In genomic region chr4:36222702-36223101, GRCh38 we compare ENCODE assay signal across 19 cellular contexts. TPM values are rescaled to one million over a fixed set of nuclear protein-coding genes. Genes with fewer than 3 reads are reported as not detected.
DNase-seq lines count a peak whose midpoint lies in the region; ATAC-seq and TF ChIP-seq lines count a peak whose summit lies in the region.
"Had no signal": no experiment of that assay in that cellular context is flagged by ENCODE, and none has a peak within 500 bp of the region (broad histone marks: within the 10 kb centered on the region; RNA-seq: fewer than 3 reads in every experiment).

No MANE protein-coding gene starts in this region.

- H3K4me1 ChIP-seq in SK-N-SH (ENCODE audit: control insufficient read depth in 1 of 2, insufficient read depth in 2 of 2, low read depth in 1 of 2, low read length in 1 of 2) = no peaks in the 10 kb centered on the region
- peaks cover 35% of the 10 kb centered on the region for H3K4me1 ChIP-seq in OCI-LY3 (ENCODE audit: low read length)
- H3K4me1 ChIP-seq: Peyer's patch had no signal

- H3K9me2 ChIP-seq in SK-N-SH = no peaks in the 10 kb centered on the region

- ATAC-seq in SK-N-SH treated with all-trans-retinoic acid at 6 μM for 48 hours = no peak

- no peaks in the 10 kb centered on the region for H4K20me1 ChIP-seq in SK-N-SH (ENCODE audit: insufficient read depth)
- H4K20me1 ChIP-seq in OCI-LY3 (ENCODE audit: insufficient read depth, low read length) = peaks cover 18% of the 10 kb centered on the region; the same call in 1 of the 2 replicates

- no peaks in the 10 kb centered on the region for H3F3A ChIP-seq in SK-N-SH (replicated peaks; ENCODE audit: insufficient read depth)

- CTCF ChIA-PET in SK-N-SH (lab: Yijun Ruan, JAX) (no interaction called here), GM10248 (lab: Yijun Ruan, JAX) (interaction anchor here (1.0 to 1.9 kb wide), 6 partner anchors 9 to 42 kb away, joined by 4 to 6 read pairs (median 4); no protein-coding TSS in a partner anchor)

- no peak for TF ChIP-seq EP300 in SK-N-SH (IDR thresholded peaks at IDR 0.05; ENCODE audit: borderline replicate concordance in 1 of 2, low read depth in 1 of 2, low read length in 1 of 2)

- H2AFZ ChIP-seq in SK-N-SH (ENCODE audit: low read depth) = 0 out of 2 replicates have a peak overlapping the region, but pooled peaks have one; percentile 17
- no peak overlapping the region for H2AFZ ChIP-seq in OCI-LY3 (ENCODE audit: low read depth, low read length)
- H2AFZ ChIP-seq: GM23248 had no signal

- TF ChIP-seq RAD21 in SK-N-SH (IDR thresholded peaks at IDR 0.05; ENCODE audit: low read length) = no peak

- POLR2A ChIA-PET in SK-N-SH (lab: Yijun Ruan, JAX) (no interaction called here), GM10248 (lab: Yijun Ruan, JAX) (interaction anchor here (0.7 kb wide), 1 partner anchor 120 kb away, joined by 3 read pairs; no protein-coding TSS in a partner anchor)

- H3K79me2 ChIP-seq in SK-N-SH (ENCODE audit: insufficient read depth) (no peaks in the 10 kb centered on the region), OCI-LY3 (ENCODE audit: low read length) (peaks cover 94% of the 10 kb centered on the region)

- WGBS in SK-N-SH (ENCODE audit: low lambda C conversion rate) = 5% methylated on average over 1 of the region's 1 CpG

- no peaks in the 10 kb centered on the region for H3K27me3 ChIP-seq in SK-N-SH (ENCODE audit: insufficient read depth)
- H3K27me3 ChIP-seq in OCI-LY3 (ENCODE audit: low read depth, low read length) = no peaks in the 10 kb centered on the region
- H3K27me3 ChIP-seq: BLaER1 treated with 17β-estradiol and CSF1 and Interleukin-3, amounts not matched to agents 10 nM and 100 nM; Peyer's patch had no signal

- H3K9ac ChIP-seq in SK-N-SH (no peak overlapping the region), OCI-LY3 (ENCODE audit: low read length) (no peak overlapping the region)
- H3K9ac ChIP-seq: BLaER1 treated with 17β-estradiol and CSF1 and Interleukin-3, amounts not matched to agents 10 nM and 100 nM; GM23248 had no signal

- H3K4me2 ChIP-seq in SK-N-SH (no peak overlapping the region), OCI-LY3 (ENCODE audit: low read length) (peak overlapping the region; percentile 9; the same call in 1 of the 2 replicates)

- H3K27ac ChIP-seq in SK-N-SH (ENCODE audit: low read depth in 2 of 2, low read length in 1 of 2) (no peak overlapping the region), OCI-LY3 (ENCODE audit: low read length) (no peak overlapping the region)
- H3K27ac ChIP-seq: 22Rv1; BLaER1 treated with 17β-estradiol and CSF1 and Interleukin-3, amounts not matched to agents 10 nM and 100 nM; GM23248; Peyer's patch had no signal

- TF ChIP-seq CTCF in SK-N-SH (IDR thresholded peaks at IDR 0.05) = no peak
- TF ChIP-seq CTCF in OCI-LY3 (IDR thresholded peaks at IDR 0.05; ENCODE audit: low read depth, low read length) = no peak
- TF ChIP-seq CTCF in choroid plexus epithelial cell (conservative IDR thresholded peaks at IDR 0.05; ENCODE audit: low read depth, low read length) = no peak
- no peak for TF ChIP-seq CTCF in GM10248 (IDR thresholded peaks at IDR 0.05; ENCODE audit: control extremely low read depth, extremely low read depth, low read depth, missing control alignments)

- DNase-seq in SK-N-SH (no peak), choroid plexus epithelial cell (ENCODE audit: low read depth) (peak; percentile 20), kidney tubule cell (ENCODE audit: low spot score) (peak; percentile 25), GM10248 (ENCODE audit: extremely low spot score) (no peak), posterior vena cava (ENCODE audit: low spot score) (no peak)
- DNase-seq in stimulated activated CD4-positive, alpha-beta T cell treated with anti-CD3 and anti-CD28 coated beads, Interleukin-2, amount 100 ng/mL, for 24 hours = no peak
- DNase-seq: DMS153, GM23248, KBM-7, NCI-H1048, NCI-H146, NCI-H345, NCI-H69, Peyer's patch, SHP77 had no signal

- H3K9me3 ChIP-seq in SK-N-SH (no peaks in the 10 kb centered on the region), OCI-LY3 (ENCODE audit: insufficient read depth, low read length) (no peaks in the 10 kb centered on the region)
- H3K9me3 ChIP-seq: BLaER1 treated with 17β-estradiol and CSF1 and Interleukin-3, amounts not matched to agents 10 nM and 100 nM; Peyer's patch had no signal

- intact Hi-C loops in posterior vena cava (cut with DNase I) = no loop called here

- H3K36me3 ChIP-seq in SK-N-SH (replicated peaks in 1 of 2; ENCODE audit: control insufficient read depth in 1 of 2, insufficient read depth in 2 of 2, low read length in 1 of 2) = no peaks in the 10 kb centered on the region
- H3K36me3 ChIP-seq in OCI-LY3 (replicated peaks; ENCODE audit: low read depth, low read length) = peaks cover 11% of the 10 kb centered on the region
- H3K36me3 ChIP-seq: Peyer's patch had no signal

- H3K4me3 ChIP-seq in SK-N-SH (ENCODE audit: low read depth in 2 of 2, low read length in 1 of 2) = no peak overlapping the region
- no peak overlapping the region for H3K4me3 ChIP-seq in OCI-LY3 (ENCODE audit: low read length)
- H3K4me3 ChIP-seq in choroid plexus epithelial cell (ENCODE audit: low read depth, low read length) = no peak overlapping the region
- H3K4me3 ChIP-seq: BLaER1 treated with 17β-estradiol and CSF1 and Interleukin-3, amounts not matched to agents 10 nM and 100 nM; GM23248; Peyer's patch had no signal

TF ChIP-seq in SK-N-SH, 30 proteins besides CTCF, POLR2A, EP300 and RAD21 (continues in another document):
- no peak for TF ChIP-seq FOSL2 (IDR thresholded peaks at IDR 0.05; ENCODE audit: borderline replicate concordance, low read depth)
- no peak for TF ChIP-seq MEF2A (IDR thresholded peaks at IDR 0.05; ENCODE audit: borderline replicate concordance, low read depth)
- TF ChIP-seq IRF3 (IDR thresholded peaks at IDR 0.05; ENCODE audit: low read depth, low read length) = no peak
- no peak for TF ChIP-seq FOXJ3 (CRISPR knock-in tag; IDR thresholded peaks at IDR 0.05)
- TF ChIP-seq GATA2 (CRISPR knock-in tag; IDR thresholded peaks at IDR 0.05) = no peak
- TF ChIP-seq NFIC (IDR thresholded peaks at IDR 0.05; ENCODE audit: borderline replicate concordance) = no peak
- no peak for TF ChIP-seq CHD2 (IDR thresholded peaks at IDR 0.05; ENCODE audit: low read length, partially characterized antibody)
- TF ChIP-seq SIN3A (IDR thresholded peaks at IDR 0.05; ENCODE audit: borderline replicate concordance, low read depth, low read length) = no peak
- no peak for TF ChIP-seq YY1 (IDR thresholded peaks at IDR 0.05; ENCODE audit: low read depth)
- no peak for TF ChIP-seq RCOR1 (IDR thresholded peaks at IDR 0.05; ENCODE audit: low read length)
- no peak for TF ChIP-seq RXRA (IDR thresholded peaks at IDR 0.05; ENCODE audit: borderline replicate concordance, low read depth)
- TF ChIP-seq NRF1 (IDR thresholded peaks at IDR 0.05; ENCODE audit: low read depth, low read length) = no peak
- TF ChIP-seq JUND (IDR thresholded peaks at IDR 0.05) = no peak

TF ChIP-seq in SK-N-SH treated with all-trans-retinoic acid at 6 μM for 48 hours, 23 proteins besides CTCF, POLR2A, EP300 and RAD21:
- no peak for TF ChIP-seq RARB (CRISPR knock-in tag; IDR thresholded peaks at IDR 0.05)
- no peak for TF ChIP-seq CREB5 (CRISPR knock-in tag; IDR thresholded peaks at IDR 0.05; ENCODE audit: low read depth)
- no peak for TF ChIP-seq CSRNP3 (CRISPR knock-in tag; IDR thresholded peaks at IDR 0.05)
- TF ChIP-seq PPARA (CRISPR knock-in tag; IDR thresholded peaks at IDR 0.05; ENCODE audit: borderline replicate concordance) = no peak
- no peak for TF ChIP-seq SNAI2 (CRISPR knock-in tag; IDR thresholded peaks at IDR 0.05)
- TF ChIP-seq BACH2 (CRISPR knock-in tag; IDR thresholded peaks at IDR 0.05; ENCODE audit: borderline replicate concordance) = no peak
- no peak for TF ChIP-seq ZC3H10 (CRISPR knock-in tag; IDR thresholded peaks at IDR 0.05)
- no peak for TF ChIP-seq TOX (CRISPR knock-in tag; IDR thresholded peaks at IDR 0.05; ENCODE audit: borderline replicate concordance)
- no peak for TF ChIP-seq OSR1 (CRISPR knock-in tag; IDR thresholded peaks at IDR 0.05)
- TF ChIP-seq ARNTL (CRISPR knock-in tag; IDR thresholded peaks at IDR 0.05; ENCODE audit: borderline replicate concordance, low read depth) = no peak
- no peak for TF ChIP-seq ZFP3 (CRISPR knock-in tag; IDR thresholded peaks at IDR 0.05)

RNA-seq across cellular contexts. Expression of gene ARAP2, which starts 21.6 kb away (rescaled TPM):
- polyA plus RNA-seq in SK-N-SH (2012; rRNA removed) = not detected in 2 replicates
- polyA plus RNA-seq in SK-N-SH (2012; cell fraction: cytosol; rRNA removed) = not detected in 2 replicates
- not detected in 2 replicates for polyA plus RNA-seq in SK-N-SH (2012; cell fraction: nucleus; rRNA removed)
- 10 to 100 TPM; 10.1 to 12.8 TPM for total RNA-seq in posterior vena cava
- total RNA-seq: GM23248 had no signal
- polyA plus RNA-seq: GM23248 had no signal

RNA-seq across cellular contexts. Expression of gene DTHD1, which starts 58.7 kb away (rescaled TPM):
- polyA plus RNA-seq in SK-N-SH (2012; rRNA removed) = not detected in 2 replicates
- not detected in 2 replicates for polyA plus RNA-seq in SK-N-SH (2012; cell fraction: cytosol; rRNA removed)
- not detected in 2 replicates for polyA plus RNA-seq in SK-N-SH (2012; cell fraction: nucleus; rRNA removed)
- total RNA-seq in posterior vena cava = under 1 TPM; 0.37 to 0.38 TPM
- total RNA-seq: GM23248 had no signal
- polyA plus RNA-seq: GM23248 had no signal

Comparison
In these comparisons a context has a peak if more than half of its experiments do, and no peak if none do; other contexts are left out.
1. DNase-seq: peak in choroid plexus epithelial cell (single experiment) and kidney tubule cell (single experiment); none in SK-N-SH (single experiment), stimulated activated CD4-positive, alpha-beta T cell treated with anti-CD3 and anti-CD28 coated beads, Interleukin-2, amount 100 ng/mL, for 24 hours (0 of 2), GM10248 (single experiment) and posterior vena cava (single experiment).